12 cellular contexts compared by ENCODE assay signal in the genomic region with DNA sequence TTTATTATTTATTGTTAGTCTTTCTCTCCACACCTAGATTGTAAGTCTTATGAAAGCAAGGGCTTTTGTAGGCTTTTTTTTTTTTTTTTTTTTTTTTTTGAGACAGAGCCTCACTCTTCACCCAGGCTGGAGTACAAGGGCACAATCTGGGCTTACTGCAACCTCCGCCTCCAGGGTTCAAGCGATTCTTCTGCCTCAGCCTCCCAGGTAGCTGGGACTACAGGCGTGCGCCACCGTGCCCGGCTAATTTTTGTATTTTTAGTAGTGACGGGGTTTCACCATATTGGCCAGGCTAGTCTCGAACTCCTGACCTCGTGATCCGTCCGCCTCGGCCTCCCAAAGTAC. TPM values are rescaled to one million over a fixed set of nuclear protein-coding genes. Genes with fewer than 3 reads are reported as not detected.
DNase-seq lines count a peak whose midpoint lies in the region; TF ChIP-seq lines count a peak whose summit lies in the region.
"Not testable (repeated sequence)": the region's sequence is repeated elsewhere in the genome, so short reads cannot be mapped to it uniquely, and the experiment has no call there.
"Had no signal": no experiment of that assay in that cellular context is flagged by ENCODE, and none has a peak within 500 bp of the region (broad histone marks: within the 10 kb centered on the region; RNA-seq: fewer than 3 reads in every experiment).

No MANE protein-coding gene starts in this region.

- H3K4me1 Mint-ChIP-seq in HFFc6 (ENCODE audit: low read depth) = peaks cover 29% of the 10 kb centered on the region
- H3K4me1 Mint-ChIP-seq in T-helper 1 cell treated with Interleukin-12 subunit alpha and Interleukin-12 subunit beta and Interleukin-4 antibody, amounts not matched to agents 30 μg/mL and 1 μg/mL, for 36 hours (ENCODE audit: low read depth) = peaks cover 26% of the 10 kb centered on the region
- H3K4me1 Mint-ChIP-seq in activated naive CD8-positive, alpha-beta T cell (ENCODE audit: low read depth) = peaks cover 21% of the 10 kb centered on the region
- not testable (repeated sequence) for H3K4me1 Mint-ChIP-seq in neural crest cell
- peaks cover 27% of the 10 kb centered on the region for H3K4me1 Mint-ChIP-seq in stimulated activated naive CD8-positive, alpha-beta T cell treated with anti-CD3 and anti-CD28 coated beads, Interleukin-15, Interleukin-2, amounts not matched to agents 100 ng/mL and 50 ng/mL, for 24 hours (ENCODE audit: low read depth)

- peak overlapping the region; percentile 90 for H3K4me3 ChIP-seq in AG04450 (ENCODE audit: low read depth, low read length)
- H3K4me3 ChIP-seq in effector memory CD4-positive, alpha-beta T cell (ENCODE audit: insufficient read depth, low read depth, low read length, poor library complexity, severe bottlenecking) = peak overlapping the region; percentile 98
- peak overlapping the region; percentile 77 for H3K4me3 ChIP-seq in iPS-18a (ENCODE audit: low read length)

- TF ChIP-seq CTCF in AG04450 (IDR thresholded peaks at IDR 0.05; ENCODE audit: low read depth, low read length); HFFc6 (IDR thresholded peaks at IDR 0.05); neural crest cell (conservative IDR thresholded peaks at IDR 0.05): not testable (repeated sequence)

- H3K36me3 Mint-ChIP-seq in HFFc6 (ENCODE audit: low read depth); activated naive CD8-positive, alpha-beta T cell; neural crest cell (ENCODE audit: low read depth): not testable (repeated sequence)
- H3K36me3 Mint-ChIP-seq in T-helper 1 cell treated with Interleukin-12 subunit alpha and Interleukin-12 subunit beta and Interleukin-4 antibody, amounts not matched to agents 30 μg/mL and 1 μg/mL, for 36 hours (ENCODE audit: low read depth) = peaks cover 13% of the 10 kb centered on the region
- peaks cover 12% of the 10 kb centered on the region for H3K36me3 Mint-ChIP-seq in stimulated activated naive CD8-positive, alpha-beta T cell treated with anti-CD3 and anti-CD28 coated beads, Interleukin-15, Interleukin-2, amounts not matched to agents 100 ng/mL and 50 ng/mL, for 24 hours (ENCODE audit: low read depth)

- DNase-seq in AG04450 (ENCODE audit: low read depth, low spot score); HFFc6; effector memory CD4-positive, alpha-beta T cell; neural crest cell (ENCODE audit: low read depth, low spot score): not testable (repeated sequence)

- H3K27ac ChIP-seq in AG04450 (ENCODE audit: low read depth, low read length); iPS-18a (ENCODE audit: low read length): not testable (repeated sequence)
- H3K27ac ChIP-seq in effector memory CD4-positive, alpha-beta T cell (ENCODE audit: insufficient read depth, low read length, poor library complexity, severe bottlenecking) = peak overlapping the region; percentile 73

- H3K27me3 Mint-ChIP-seq in HFFc6 (ENCODE audit: insufficient read depth); T-helper 1 cell treated with Interleukin-12 subunit alpha and Interleukin-12 subunit beta and Interleukin-4 antibody, amounts not matched to agents 30 μg/mL and 1 μg/mL, for 36 hours (ENCODE audit: low read depth); activated naive CD8-positive, alpha-beta T cell; neural crest cell (ENCODE audit: low read depth); stimulated activated naive CD8-positive, alpha-beta T cell treated with anti-CD3 and anti-CD28 coated beads, Interleukin-15, Interleukin-2, amounts not matched to agents 100 ng/mL and 50 ng/mL, for 24 hours: not testable (repeated sequence)

- peaks cover 12% of the 10 kb centered on the region for H3K9me3 ChIP-seq in AG04450 (ENCODE audit: control insufficient read depth, insufficient read depth, low read length)
- H3K9me3 ChIP-seq in effector memory CD4-positive, alpha-beta T cell (ENCODE audit: control insufficient read depth, low read length); iPS-18a (ENCODE audit: control insufficient read depth, low read depth, low read length): not testable (repeated sequence)

- not testable (repeated sequence) for H3K9me3 Mint-ChIP-seq in HFFc6; T-helper 1 cell treated with Interleukin-12 subunit alpha and Interleukin-12 subunit beta and Interleukin-4 antibody, amounts not matched to agents 30 μg/mL and 1 μg/mL, for 36 hours; activated naive CD8-positive, alpha-beta T cell (ENCODE audit: low read depth); neural crest cell; stimulated activated naive CD8-positive, alpha-beta T cell treated with anti-CD3 and anti-CD28 coated beads, Interleukin-15, Interleukin-2, amounts not matched to agents 100 ng/mL and 50 ng/mL, for 24 hours

- not testable (repeated sequence) for H3K27ac Mint-ChIP-seq in HFFc6; activated naive CD8-positive, alpha-beta T cell; neural crest cell (ENCODE audit: unreplicated experiment); stimulated activated naive CD8-positive, alpha-beta T cell treated with anti-CD3 and anti-CD28 coated beads, Interleukin-15, Interleukin-2, amounts not matched to agents 100 ng/mL and 50 ng/mL, for 24 hours
- H3K27ac Mint-ChIP-seq in T-helper 1 cell treated with Interleukin-12 subunit alpha and Interleukin-12 subunit beta and Interleukin-4 antibody, amounts not matched to agents 30 μg/mL and 1 μg/mL, for 36 hours = peak overlapping the region; percentile 31

- not testable (repeated sequence) for H3K9ac ChIP-seq in iPS-18a (ENCODE audit: low read length)

- POLR2A ChIA-PET in AG04450 (lab: Yijun Ruan, JAX) = not testable (repeated sequence)

- H3K36me3 ChIP-seq in effector memory CD4-positive, alpha-beta T cell (ENCODE audit: control insufficient read depth, insufficient read depth, low read length); iPS-18a (ENCODE audit: control insufficient read depth, low read depth, low read length): not testable (repeated sequence)

- not testable (repeated sequence) for H3K4me1 ChIP-seq in effector memory CD4-positive, alpha-beta T cell (ENCODE audit: control insufficient read depth, insufficient read depth, low read length, poor library complexity, severe bottlenecking); iPS-18a (ENCODE audit: control insufficient read depth, low read depth, low read length)

- CTCF ChIA-PET in AG04450 (lab: Charles Lee) = interaction anchor here (0.7 to 2.7 kb wide), 5 partner anchors 9 to 123 kb away, joined by 3 to 15 read pairs (median 6); no protein-coding TSS in a partner anchor

- H3K4me3 Mint-ChIP-seq in HFFc6 = peak overlapping the region; percentile 86
- H3K4me3 Mint-ChIP-seq in T-helper 1 cell treated with Interleukin-12 subunit alpha and Interleukin-12 subunit beta and Interleukin-4 antibody, amounts not matched to agents 30 μg/mL and 1 μg/mL, for 36 hours = peak overlapping the region; percentile 62
- peak overlapping the region; percentile 76 for H3K4me3 Mint-ChIP-seq in activated naive CD8-positive, alpha-beta T cell
- H3K4me3 Mint-ChIP-seq in neural crest cell = peak overlapping the region; percentile 61
- peak overlapping the region; percentile 73 for H3K4me3 Mint-ChIP-seq in stimulated activated naive CD8-positive, alpha-beta T cell treated with anti-CD3 and anti-CD28 coated beads, Interleukin-15, Interleukin-2, amounts not matched to agents 100 ng/mL and 50 ng/mL, for 24 hours

- H3K27me3 ChIP-seq in AG04450 (ENCODE audit: control insufficient read depth, insufficient read depth, low read length); effector memory CD4-positive, alpha-beta T cell (replicated peaks; ENCODE audit: control insufficient read depth, insufficient read depth, low read length, poor library complexity, severe bottlenecking); iPS-18a (ENCODE audit: control insufficient read depth, insufficient read depth, low read length): not testable (repeated sequence)

RNA-seq across cellular contexts. Expression of a gene that starts 0.5 kb away (rescaled TPM):
- 7.6 and 8.9 TPM in 2 replicates for polyA plus RNA-seq in AG04450 (2011; rRNA removed)
- polyA minus RNA-seq in AG04450 (2011; rRNA and poly(A)+ RNA removed) = 8.4 and 11.4 TPM in 2 replicates
- 1 to 10 TPM; 2.6 to 4.4 (median 3.5) TPM for total RNA-seq in HFFc6 (2021; fragmentation: NEBNext Ultra II Directional; extraction: Animal tissue kit (Norgen Biotek cat#: 25700))
- 0.39 and 0.44 TPM in 2 replicates for total RNA-seq in neural crest cell

RNA-seq across cellular contexts. Expression of a gene that starts 22.6 kb away (rescaled TPM):
- polyA plus RNA-seq in AG04450 (2011; rRNA removed) = 12.7 and 13.7 TPM in 2 replicates
- polyA minus RNA-seq in AG04450 (2011; rRNA and poly(A)+ RNA removed) = 16.2 and 19.9 TPM in 2 replicates
- 10 to 100 TPM; 16.1 to 21.8 (median 19.5) TPM for total RNA-seq in HFFc6 (2021; fragmentation: NEBNext Ultra II Directional; extraction: Animal tissue kit (Norgen Biotek cat#: 25700))
- total RNA-seq in neural crest cell = 80.1 and 80.8 TPM in 2 replicates

RNA-seq across cellular contexts. Expression of a gene that starts 48.7 kb away (rescaled TPM):
- 198 and 202 TPM in 2 replicates for polyA plus RNA-seq in AG04450 (2011; rRNA removed)
- 80.3 and 86.7 TPM in 2 replicates for polyA minus RNA-seq in AG04450 (2011; rRNA and poly(A)+ RNA removed)
- total RNA-seq in HFFc6 (2021; fragmentation: NEBNext Ultra II Directional; extraction: Animal tissue kit (Norgen Biotek cat#: 25700)) = 100 to 1,000 TPM; 161 to 176 (median 173) TPM
- total RNA-seq in neural crest cell = 125 and 138 TPM in 2 replicates

RNA-seq across cellular contexts. Expression of a gene that starts 56.1 kb away (rescaled TPM):
- not detected in 2 replicates for polyA plus RNA-seq in AG04450 (2011; rRNA removed)
- not detected in 2 replicates for polyA minus RNA-seq in AG04450 (2011; rRNA and poly(A)+ RNA removed)
- not detected for total RNA-seq in HFFc6 (2021; fragmentation: NEBNext Ultra II Directional; extraction: Animal tissue kit (Norgen Biotek cat#: 25700))
- not detected in 2 replicates for total RNA-seq in neural crest cell
- total RNA-seq: adrenal gland, lung, M059J, Right ventricle myocardium inferior had no signal
- polyA plus RNA-seq: adrenal gland, lung had no signal
